ENCODE assay signal across 1 cellular context in genomic region chr4:132063829-132064228, GRCh38.
TF ChIP-seq lines count a peak whose summit lies in the region.

No MANE protein-coding gene starts in this region.

TF ChIP-seq in SK-N-SH treated with all-trans-retinoic acid at 6 μM for 48 hours, 23 proteins besides CTCF, POLR2A, EP300 and RAD21 (continued from another document):
- no peak for TF ChIP-seq CREB5 (CRISPR knock-in tag; IDR thresholded peaks at IDR 0.05; ENCODE audit: low read depth)
